In genomic region chr15:24877174-24877573, GRCh38 we compare ENCODE assay signal across 2 cellular contexts.
TF ChIP-seq lines count a peak whose summit lies in the region.

No MANE protein-coding gene starts in this region.

TF ChIP-seq in IMR-90, 13 proteins besides CTCF, POLR2A, EP300 and RAD21 (continued from another document):
- TF ChIP-seq RCOR1 (IDR thresholded peaks at IDR 0.05; ENCODE audit: insufficient replicate concordance, low read length), result no peak
- TF ChIP-seq MXI1 (IDR thresholded peaks at IDR 0.05; ENCODE audit: borderline replicate concordance, low read depth, low read length), result no peak
- TF ChIP-seq MAFK (IDR thresholded peaks at IDR 0.05; ENCODE audit: low read depth, low read length), result no peak
- TF ChIP-seq ELK1 (IDR thresholded peaks at IDR 0.05; ENCODE audit: borderline replicate concordance, low read depth, low read length), result no peak

TF ChIP-seq in SK-N-SH, 30 proteins besides CTCF, POLR2A, EP300 and RAD21 (continued from another document):
- no peak for TF ChIP-seq ZBTB33 (IDR thresholded peaks at IDR 0.05; ENCODE audit: borderline replicate concordance, low read depth)
